In genomic region chr13:32229443-32229842, GRCh38 we compare ENCODE assay signal across 16 cellular contexts.
A peak's percentile ranks its signal among the peaks of the same experiment; 100 is the strongest.
DNase-seq lines count a peak whose midpoint lies in the region; ATAC-seq and TF ChIP-seq lines count a peak whose summit lies in the region.
"Had no signal": no experiment of that assay in that cellular context is flagged by ENCODE, and none has a peak within 500 bp of the region (broad histone marks: within the 10 kb centered on the region; RNA-seq: fewer than 3 reads in every experiment).

No MANE protein-coding gene starts in this region.

- H3K9me3 ChIP-seq in testis, result no peaks in the 10 kb centered on the region
- H3K9me3 ChIP-seq: esophagus squamous epithelium, right lobe of liver, suprapubic skin had no signal

- H3K27me3 ChIP-seq in testis, result no peaks in the 10 kb centered on the region
- H3K27me3 ChIP-seq: esophagus squamous epithelium, right lobe of liver, suprapubic skin had no signal

- H3K27ac ChIP-seq in testis, result no peak overlapping the region
- H3K27ac ChIP-seq: esophagus squamous epithelium, right lobe of liver, suprapubic skin had no signal

- intact Hi-C loops in left cardiac atrium (cut with DNase I), result no loop called here
- intact Hi-C loops in testis (cut with DNase I; ENCODE audit: low total_unique reads), result no loop called here

- no peak for TF ChIP-seq POLR2A in testis (IDR thresholded peaks at IDR 0.05)

- no peaks in the 10 kb centered on the region for H3K4me1 ChIP-seq in testis
- H3K4me1 ChIP-seq: esophagus squamous epithelium, right lobe of liver, suprapubic skin had no signal

- DNase-seq in DMS153 treated with DMSO at 0.1 percent for 48 hours (lab: John Stamatoyannopoulos, UW; ENCODE audit: unreplicated experiment) (peak; percentile 61), NCI-H1694 treated with DMSO at 0.1 percent for 48 hours (lab: John Stamatoyannopoulos, UW) (peak; percentile 89), NCI-H82 (lab: John Stamatoyannopoulos, UW) (peak; percentile 90), left cardiac atrium (no peak), testis (no peak), iPS-NIHi7 (ENCODE audit: extremely low spot score) (no peak), CD1c-positive myeloid dendritic cell (ENCODE audit: extremely low spot score) (no peak)
- DNase-seq in stimulated activated CD4-positive, alpha-beta T cell treated with anti-CD3 and anti-CD28 coated beads, Interleukin-4, amount 100 ng/mL, for 4 hours, result no peak
- DNase-seq: activated B cell treated with CpG ODN at 0.5 μM for 24 hours; activated gamma-delta T cell treated with Interleukin-2 at 50 U/mL for 16 hours; esophagus squamous epithelium; head of caudate nucleus; NCI-H226; right lobe of liver; stimulated activated CD4-positive, alpha-beta T cell treated with anti-CD3 and anti-CD28 coated beads, Interleukin-1b, Interleukin-23, amount 100 ng/mL, for 48 hours had no signal

- WGBS in testis, 2 donors, result 78 to 79% methylated on average over 3 of the region's 3 CpGs

- H3K36me3 ChIP-seq in testis (ENCODE audit: low read depth, missing control alignments), result no peaks in the 10 kb centered on the region
- H3K36me3 ChIP-seq: right lobe of liver had no signal

- ATAC-seq in left cardiac atrium, result peak; percentile 34 to 39
- ATAC-seq: right lobe of liver had no signal

- H3K4me3 ChIP-seq in testis, result no peak overlapping the region
- H3K4me3 ChIP-seq: esophagus squamous epithelium, right lobe of liver, suprapubic skin had no signal

- TF ChIP-seq CTCF in testis (IDR thresholded peaks at IDR 0.05), result no peak

Comparison
In these comparisons a context has a peak if more than half of its experiments do, and no peak if none do; other contexts are left out.
1. DNase-seq: peak in DMS153 treated with DMSO at 0.1 percent for 48 hours (single experiment), NCI-H1694 treated with DMSO at 0.1 percent for 48 hours (single experiment) and NCI-H82 (single experiment); none in left cardiac atrium (single experiment), testis (single experiment), stimulated activated CD4-positive, alpha-beta T cell treated with anti-CD3 and anti-CD28 coated beads, Interleukin-4, amount 100 ng/mL, for 4 hours (0 of 2), iPS-NIHi7 (single experiment) and CD1c-positive myeloid dendritic cell (single experiment).